1 cellular context compared by ENCODE assay signal in the genomic region with DNA sequence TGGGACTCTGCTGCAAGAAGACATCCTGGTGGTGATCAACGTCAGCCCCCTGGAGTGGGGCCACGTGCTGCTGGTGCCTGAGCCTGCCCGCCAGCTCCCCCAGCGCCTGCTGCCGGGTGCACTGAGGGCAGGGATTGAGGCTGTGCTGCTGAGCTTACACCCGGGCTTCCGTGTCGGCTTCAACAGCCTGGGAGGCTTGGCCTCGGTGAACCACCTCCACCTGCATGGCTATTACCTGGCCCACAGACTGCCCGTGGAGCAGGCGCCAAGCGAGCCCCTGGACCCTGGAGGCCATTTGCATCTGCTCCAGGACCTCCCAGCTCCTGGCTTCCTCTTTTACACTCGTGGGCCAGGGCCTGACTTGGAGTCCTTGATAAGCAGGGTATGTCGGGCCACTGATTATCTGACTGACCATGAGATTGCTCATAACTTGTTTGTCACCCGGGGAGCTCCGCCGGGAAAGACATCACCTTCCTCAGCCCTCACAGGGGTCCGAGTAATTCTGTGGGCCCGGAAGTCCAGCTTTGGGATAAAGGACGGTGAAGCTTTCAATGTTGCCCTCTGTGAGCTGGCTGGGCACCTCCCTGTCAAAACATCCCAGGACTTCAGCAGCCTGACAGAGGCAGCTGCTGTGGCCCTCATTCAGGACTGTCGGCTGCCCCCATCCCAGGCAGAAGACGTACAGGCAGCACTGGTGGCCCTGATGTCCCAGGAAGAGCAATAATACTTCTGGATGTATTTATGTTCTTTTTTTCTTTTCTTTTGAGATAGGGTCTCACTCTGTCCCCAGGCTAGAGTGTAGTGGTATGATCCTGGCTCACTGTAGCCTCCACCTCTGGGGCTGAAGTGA.
TF ChIP-seq lines count a peak whose summit lies in the region.

No MANE protein-coding gene starts in this region.

TF ChIP-seq in K562, 482 proteins besides CTCF, POLR2A, EP300 and RAD21 (continued from another document and continues in another):
- TF ChIP-seq FOXA3 (CRISPR knock-in tag; conservative IDR thresholded peaks at IDR 0.05 in 1 of 2, IDR thresholded peaks at IDR 0.05 in 1 of 2): 0 out of 4 replicates have a peak, but pooled peaks of 1 of the 2 experiments have one; percentile 18
- TF ChIP-seq AFF1 (IDR thresholded peaks at IDR 0.05; ENCODE audit: low read depth in 1 of 2, partially characterized antibody in 2 of 2): peak in 1 of 2 experiments; percentile 9
- TF ChIP-seq, protein P1, sequence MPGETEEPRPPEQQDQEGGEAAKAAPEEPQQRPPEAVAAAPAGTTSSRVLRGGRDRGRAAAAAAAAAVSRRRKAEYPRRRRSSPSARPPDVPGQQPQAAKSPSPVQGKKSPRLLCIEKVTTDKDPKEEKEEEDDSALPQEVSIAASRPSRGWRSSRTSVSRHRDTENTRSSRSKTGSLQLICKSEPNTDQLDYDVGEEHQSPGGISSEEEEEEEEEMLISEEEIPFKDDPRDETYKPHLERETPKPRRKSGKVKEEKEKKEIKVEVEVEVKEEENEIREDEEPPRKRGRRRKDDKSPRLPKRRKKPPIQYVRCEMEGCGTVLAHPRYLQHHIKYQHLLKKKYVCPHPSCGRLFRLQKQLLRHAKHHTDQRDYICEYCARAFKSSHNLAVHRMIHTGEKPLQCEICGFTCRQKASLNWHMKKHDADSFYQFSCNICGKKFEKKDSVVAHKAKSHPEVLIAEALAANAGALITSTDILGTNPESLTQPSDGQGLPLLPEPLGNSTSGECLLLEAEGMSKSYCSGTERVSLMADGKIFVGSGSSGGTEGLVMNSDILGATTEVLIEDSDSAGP (CRISPR knock-in tag; IDR thresholded peaks at IDR 0.05): 0 out of 2 replicates have a peak, but pooled peaks have one; percentile 33
- no peak for TF ChIP-seq MXI1 (IDR thresholded peaks at IDR 0.05; ENCODE audit: low read depth, low read length)
- TF ChIP-seq ATF7 (IDR thresholded peaks at IDR 0.05): peak; percentile 66
- no peak for TF ChIP-seq NELFE (IDR thresholded peaks at IDR 0.05; ENCODE audit: insufficient read depth, insufficient read length)
- peak; percentile 26; the same call in 1 of the 2 replicates for TF ChIP-seq NFE2 (IDR thresholded peaks at IDR 0.05; ENCODE audit: low read depth)
- TF ChIP-seq NCOR1 (IDR thresholded peaks at IDR 0.05): no peak
- TF ChIP-seq ZBTB33 (CRISPR knock-in tag; IDR thresholded peaks at IDR 0.05): peak; percentile 93
- no peak for TF ChIP-seq TFE3 (CRISPR knock-in tag; IDR thresholded peaks at IDR 0.05)
- TF ChIP-seq, protein P2, sequence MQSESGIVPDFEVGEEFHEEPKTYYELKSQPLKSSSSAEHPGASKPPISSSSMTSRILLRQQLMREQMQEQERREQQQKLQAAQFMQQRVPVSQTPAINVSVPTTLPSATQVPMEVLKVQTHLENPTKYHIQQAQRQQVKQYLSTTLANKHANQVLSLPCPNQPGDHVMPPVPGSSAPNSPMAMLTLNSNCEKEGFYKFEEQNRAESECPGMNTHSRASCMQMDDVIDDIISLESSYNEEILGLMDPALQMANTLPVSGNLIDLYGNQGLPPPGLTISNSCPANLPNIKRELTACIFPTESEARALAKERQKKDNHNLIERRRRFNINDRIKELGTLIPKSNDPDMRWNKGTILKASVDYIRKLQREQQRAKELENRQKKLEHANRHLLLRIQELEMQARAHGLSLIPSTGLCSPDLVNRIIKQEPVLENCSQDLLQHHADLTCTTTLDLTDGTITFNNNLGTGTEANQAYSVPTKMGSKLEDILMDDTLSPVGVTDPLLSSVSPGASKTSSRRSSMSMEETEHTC (IDR thresholded peaks at IDR 0.05): peak; percentile 66; the same call in 1 of the 2 replicates
- TF ChIP-seq, protein P3, sequence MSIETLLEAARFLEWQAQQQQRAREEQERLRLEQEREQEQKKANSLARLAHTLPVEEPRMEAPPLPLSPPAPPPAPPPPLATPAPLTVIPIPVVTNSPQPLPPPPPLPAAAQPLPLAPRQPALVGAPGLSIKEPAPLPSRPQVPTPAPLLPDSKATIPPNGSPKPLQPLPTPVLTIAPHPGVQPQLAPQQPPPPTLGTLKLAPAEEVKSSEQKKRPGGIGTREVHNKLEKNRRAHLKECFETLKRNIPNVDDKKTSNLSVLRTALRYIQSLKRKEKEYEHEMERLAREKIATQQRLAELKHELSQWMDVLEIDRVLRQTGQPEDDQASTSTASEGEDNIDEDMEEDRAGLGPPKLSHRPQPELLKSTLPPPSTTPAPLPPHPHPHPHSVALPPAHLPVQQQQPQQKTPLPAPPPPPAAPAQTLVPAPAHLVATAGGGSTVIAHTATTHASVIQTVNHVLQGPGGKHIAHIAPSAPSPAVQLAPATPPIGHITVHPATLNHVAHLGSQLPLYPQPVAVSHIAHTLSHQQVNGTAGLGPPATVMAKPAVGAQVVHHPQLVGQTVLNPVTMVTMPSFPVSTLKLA (conservative IDR thresholded peaks at IDR 0.05): peak; percentile 12 to 53; a peak in 2 of 4 replicates
- TF ChIP-seq, protein P4, sequence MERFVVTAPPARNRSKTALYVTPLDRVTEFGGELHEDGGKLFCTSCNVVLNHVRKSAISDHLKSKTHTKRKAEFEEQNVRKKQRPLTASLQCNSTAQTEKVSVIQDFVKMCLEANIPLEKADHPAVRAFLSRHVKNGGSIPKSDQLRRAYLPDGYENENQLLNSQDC (CRISPR knock-in tag; IDR thresholded peaks at IDR 0.05): no peak
- TF ChIP-seq SRSF7 (optimal IDR thresholded peaks at IDR 0.05; ENCODE audit: low read depth, low read length): no peak
- TF ChIP-seq, protein P5, sequence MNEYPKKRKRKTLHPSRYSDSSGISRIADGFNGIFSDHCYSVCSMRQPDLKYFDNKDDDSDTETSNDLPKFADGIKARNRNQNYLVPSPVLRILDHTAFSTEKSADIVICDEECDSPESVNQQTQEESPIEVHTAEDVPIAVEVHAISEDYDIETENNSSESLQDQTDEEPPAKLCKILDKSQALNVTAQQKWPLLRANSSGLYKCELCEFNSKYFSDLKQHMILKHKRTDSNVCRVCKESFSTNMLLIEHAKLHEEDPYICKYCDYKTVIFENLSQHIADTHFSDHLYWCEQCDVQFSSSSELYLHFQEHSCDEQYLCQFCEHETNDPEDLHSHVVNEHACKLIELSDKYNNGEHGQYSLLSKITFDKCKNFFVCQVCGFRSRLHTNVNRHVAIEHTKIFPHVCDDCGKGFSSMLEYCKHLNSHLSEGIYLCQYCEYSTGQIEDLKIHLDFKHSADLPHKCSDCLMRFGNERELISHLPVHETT (CRISPR knock-in tag; conservative IDR thresholded peaks at IDR 0.05 in 1 of 2, IDR thresholded peaks at IDR 0.05 in 1 of 2): peak in 1 of 2 experiments; percentile 61; a peak in 2 of 4 replicates
- TF ChIP-seq, protein P6, sequence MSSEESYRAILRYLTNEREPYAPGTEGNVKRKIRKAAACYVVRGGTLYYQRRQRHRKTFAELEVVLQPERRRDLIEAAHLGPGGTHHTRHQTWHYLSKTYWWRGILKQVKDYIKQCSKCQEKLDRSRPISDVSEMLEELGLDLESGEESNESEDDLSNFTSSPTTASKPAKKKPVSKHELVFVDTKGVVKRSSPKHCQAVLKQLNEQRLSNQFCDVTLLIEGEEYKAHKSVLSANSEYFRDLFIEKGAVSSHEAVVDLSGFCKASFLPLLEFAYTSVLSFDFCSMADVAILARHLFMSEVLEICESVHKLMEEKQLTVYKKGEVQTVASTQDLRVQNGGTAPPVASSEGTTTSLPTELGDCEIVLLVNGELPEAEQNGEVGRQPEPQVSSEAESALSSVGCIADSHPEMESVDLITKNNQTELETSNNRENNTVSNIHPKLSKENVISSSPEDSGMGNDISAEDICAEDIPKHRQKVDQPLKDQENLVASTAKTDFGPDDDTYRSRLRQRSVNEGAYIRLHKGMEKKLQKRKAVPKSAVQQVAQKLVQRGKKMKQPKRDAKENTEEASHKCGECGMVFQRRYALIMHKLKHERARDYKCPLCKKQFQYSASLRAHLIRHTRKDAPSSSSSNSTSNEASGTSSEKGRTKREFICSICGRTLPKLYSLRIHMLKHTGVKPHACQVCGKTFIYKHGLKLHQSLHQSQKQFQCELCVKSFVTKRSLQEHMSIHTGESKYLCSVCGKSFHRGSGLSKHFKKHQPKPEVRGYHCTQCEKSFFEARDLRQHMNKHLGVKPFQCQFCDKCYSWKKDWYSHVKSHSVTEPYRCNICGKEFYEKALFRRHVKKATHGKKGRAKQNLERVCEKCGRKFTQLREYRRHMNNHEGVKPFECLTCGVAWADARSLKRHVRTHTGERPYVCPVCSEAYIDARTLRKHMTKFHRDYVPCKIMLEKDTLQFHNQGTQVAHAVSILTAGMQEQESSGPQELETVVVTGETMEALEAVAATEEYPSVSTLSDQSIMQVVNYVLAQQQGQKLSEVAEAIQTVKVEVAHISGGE (CRISPR knock-in tag; IDR thresholded peaks at IDR 0.05): peak in 1 of 3 experiments; percentile 54; a peak in 1 of 6 replicates
- TF ChIP-seq, protein P7, sequence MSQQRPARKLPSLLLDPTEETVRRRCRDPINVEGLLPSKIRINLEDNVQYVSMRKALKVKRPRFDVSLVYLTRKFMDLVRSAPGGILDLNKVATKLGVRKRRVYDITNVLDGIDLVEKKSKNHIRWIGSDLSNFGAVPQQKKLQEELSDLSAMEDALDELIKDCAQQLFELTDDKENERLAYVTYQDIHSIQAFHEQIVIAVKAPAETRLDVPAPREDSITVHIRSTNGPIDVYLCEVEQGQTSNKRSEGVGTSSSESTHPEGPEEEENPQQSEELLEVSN (IDR thresholded peaks at IDR 0.05; ENCODE audit: borderline replicate concordance in 1 of 2, extremely low read depth in 1 of 2, insufficient read depth in 1 of 2, insufficient read length in 1 of 2, low read depth in 1 of 2, low read length in 1 of 2, poor library complexity in 1 of 2, severe bottlenecking in 1 of 2): peak in 1 of 2 experiments; percentile 53
- TF ChIP-seq U2AF2 (optimal IDR thresholded peaks at IDR 0.05; ENCODE audit: low read depth, low read length): no peak
